ENCODE assay signal across 9 cellular contexts in the genomic region with DNA sequence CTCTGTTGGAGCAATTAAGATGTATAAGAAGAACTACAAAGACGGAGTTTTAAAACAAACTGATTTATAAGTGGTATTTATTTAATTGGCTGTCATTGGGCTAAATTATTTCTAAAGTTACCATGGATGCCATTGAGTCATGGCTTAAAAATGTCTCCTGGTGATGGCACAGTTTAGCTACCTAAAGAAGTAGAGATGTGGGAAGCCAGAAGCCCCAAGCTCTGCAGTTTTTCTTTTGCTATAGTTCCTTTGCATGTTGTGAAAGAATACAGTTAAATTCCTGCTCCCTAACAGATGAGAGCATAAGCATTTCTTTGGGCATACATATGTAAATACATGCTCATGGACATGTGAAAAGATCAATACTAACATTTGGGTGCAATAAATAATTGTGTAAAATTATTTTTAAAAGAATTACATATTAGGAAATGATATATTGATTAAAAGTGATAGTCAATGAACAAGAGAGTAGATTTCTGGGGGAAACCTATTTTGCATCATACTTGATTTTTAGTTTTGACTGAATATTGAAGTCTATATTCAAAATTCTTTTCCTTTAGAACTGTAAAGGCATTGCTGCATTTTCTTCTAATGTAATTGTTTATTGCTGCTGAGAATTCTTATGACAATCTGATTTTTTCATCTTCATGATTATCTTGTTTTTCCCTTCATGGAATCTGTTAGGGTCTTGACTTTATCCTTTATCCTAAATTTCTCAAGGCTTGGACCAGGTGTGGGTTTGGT. TPM values are rescaled to one million over a fixed set of nuclear protein-coding genes. Genes with fewer than 3 reads are reported as not detected.
DNase-seq lines count a peak whose midpoint lies in the region; ATAC-seq and TF ChIP-seq lines count a peak whose summit lies in the region.
"Had no signal": no experiment of that assay in that cellular context is flagged by ENCODE, and none has a peak within 500 bp of the region (broad histone marks: within the 10 kb centered on the region; RNA-seq: fewer than 3 reads in every experiment).

No MANE protein-coding gene starts in this region.

- H3K9me3 ChIP-seq in CD4-positive, CD25-positive, alpha-beta regulatory T cell (ENCODE audit: control insufficient read depth in 2 of 2, low read length in 2 of 2), result no peaks in the 10 kb centered on the region
- no peaks in the 10 kb centered on the region for H3K9me3 ChIP-seq in IMR-90 (ENCODE audit: control insufficient read depth, insufficient read depth, low read length)

- H3K79me1 ChIP-seq in IMR-90 (ENCODE audit: low read depth in 1 of 2, low read length in 2 of 2), result peaks cover 9 to 28% of the 10 kb centered on the region in 2 experiments
- peaks cover 9% of the 10 kb centered on the region for H3K79me1 ChIP-seq in mesendoderm (ENCODE audit: low read length)

- H3K27ac ChIP-seq in CD4-positive, CD25-positive, alpha-beta regulatory T cell (ENCODE audit: insufficient read depth, low read length, poor library complexity, severe bottlenecking), result peak overlapping the region; percentile 18
- no peak overlapping the region for H3K27ac ChIP-seq in IMR-90 (ENCODE audit: insufficient read depth, low read length)
- H3K27ac ChIP-seq in mesendoderm (ENCODE audit: low read depth, low read length), result no peak overlapping the region

- peaks cover 43 to 85% (median 62%) of the 10 kb centered on the region in 4 donors for H3K4me1 Mint-ChIP-seq in CD4-positive, CD25-positive, alpha-beta regulatory T cell

- no peak overlapping the region for H2AFZ ChIP-seq in IMR-90 (replicated peaks; ENCODE audit: low read length, poor library complexity)

- H2AK5ac ChIP-seq in IMR-90 (ENCODE audit: low read depth, low read length) (no peak overlapping the region), mesendoderm (ENCODE audit: low read length) (no peak overlapping the region)

- ATAC-seq in CD4-positive, CD25-positive, alpha-beta regulatory T cell (ENCODE audit: low read depth in 2 of 2), result no peak
- ATAC-seq in IMR-90 (ENCODE audit: low read depth), result no peak
- no peak for ATAC-seq in HG03442 (IDR thresholded peaks at IDR 0.05; ENCODE audit: unreplicated experiment)
- ATAC-seq in HG03045 (IDR thresholded peaks at IDR 0.05; ENCODE audit: unreplicated experiment), result no peak

- no peak overlapping the region for H3K23ac ChIP-seq in IMR-90 (ENCODE audit: low read depth, low read length)
- H3K23ac ChIP-seq in mesendoderm (ENCODE audit: low read length), result no peak overlapping the region

- peaks cover 28% of the 10 kb centered on the region for H3K4me1 ChIP-seq in CD4-positive, CD25-positive, alpha-beta regulatory T cell (ENCODE audit: control insufficient read depth, insufficient read depth, low read length, poor library complexity, severe bottlenecking)
- H3K4me1 ChIP-seq in IMR-90 (ENCODE audit: control insufficient read depth, insufficient read depth, low read length) (no peaks in the 10 kb centered on the region), mesendoderm (ENCODE audit: control insufficient read depth, low read depth, low read length) (peaks cover 2% of the 10 kb centered on the region)

- H3K36me3 ChIP-seq in CD4-positive, CD25-positive, alpha-beta regulatory T cell (ENCODE audit: control insufficient read depth, insufficient read depth, low read length), result peaks cover 24% of the 10 kb centered on the region
- H3K36me3 ChIP-seq in IMR-90 (ENCODE audit: control insufficient read depth, insufficient read depth, low read length) (peaks cover 1% of the 10 kb centered on the region), mesendoderm (ENCODE audit: control insufficient read depth, insufficient read depth, low read length) (no peaks in the 10 kb centered on the region)

- intact Hi-C loops in IMR-90 (cut with micrococcal nuclease), result no loop called here

- H3K9ac ChIP-seq in IMR-90 (ENCODE audit: low read depth, low read length) (no peak overlapping the region), mesendoderm (ENCODE audit: low read length) (no peak overlapping the region)

- no peak for DNase-seq in CD4-positive, CD25-positive, alpha-beta regulatory T cell
- DNase-seq in IMR-90, result peak; percentile 23
- peak; percentile 24 for DNase-seq in amniotic epithelial cell (ENCODE audit: low read depth)
- DNase-seq in mesendoderm, result peak; percentile 65
- DNase-seq in NCI-H1417 treated with DMSO at 0.1 percent for 48 hours (lab: John Stamatoyannopoulos, UW), result no peak
- DNase-seq in effector CD4-positive, alpha-beta T cell, result no peak
- DNase-seq: activated CD4-positive, alpha-beta T cell treated with anti-CD3 and anti-CD28 coated beads, Interleukin-2, amount 50 U/mL, for 48 hours had no signal

- peaks cover 18% of the 10 kb centered on the region for H3K36me3 Mint-ChIP-seq in CD4-positive, CD25-positive, alpha-beta regulatory T cell

- CTCF ChIA-PET in IMR-90 (lab: Yijun Ruan, JAX), result no interaction called here

- peaks cover 0 to 3% (median 0%) of the 10 kb centered on the region in 7 donors for H3K9me3 Mint-ChIP-seq in CD4-positive, CD25-positive, alpha-beta regulatory T cell

- H2BK20ac ChIP-seq in IMR-90 (ENCODE audit: low read depth, low read length), result no peak overlapping the region

- H4K91ac ChIP-seq in IMR-90 (ENCODE audit: insufficient read depth, low read depth, low read length), result no peak overlapping the region

- H4K20me1 ChIP-seq in IMR-90 (ENCODE audit: insufficient read depth, low read length), result peaks cover 1% of the 10 kb centered on the region; the same call in 1 of the 2 replicates

- no peak for TF ChIP-seq RAD21 in IMR-90 (IDR thresholded peaks at IDR 0.05; ENCODE audit: low read length)

- no CpG with 5 or more reads among the region's 1 CpG for WGBS in IMR-90 (ENCODE audit: extremely low coverage in 2 of 2, insufficient read length in 1 of 2), 2 experiments
- WGBS in mesendoderm (ENCODE audit: extremely low coverage, insufficient coverage, low lambda C conversion rate), result no CpG with 5 or more reads among the region's 1 CpG

- H3K56ac ChIP-seq in IMR-90 (ENCODE audit: extremely low read depth, insufficient read depth, low read length) (no peak overlapping the region), mesendoderm (ENCODE audit: low read length) (no peak overlapping the region)

- no TSS peak for BruUV-seq in IMR-90 (replicated peaks; lab: Mats Ljungman, UMichigan)

- H3K18ac ChIP-seq in IMR-90 (ENCODE audit: low read depth, low read length) (no peak overlapping the region), mesendoderm (ENCODE audit: low read length) (no peak overlapping the region)

- no peak overlapping the region for H3K14ac ChIP-seq in IMR-90 (replicated peaks; ENCODE audit: low read depth, low read length)

- no peaks in the 10 kb centered on the region for H3K27me3 Mint-ChIP-seq in CD4-positive, CD25-positive, alpha-beta regulatory T cell

- POLR2A ChIA-PET in IMR-90 (lab: Charles Lee; ENCODE audit: unreplicated experiment), result no interaction called here

- peaks cover 25% of the 10 kb centered on the region for H3K79me2 ChIP-seq in mesendoderm (ENCODE audit: control insufficient read depth, insufficient read depth, low read length)

- in situ Hi-C loops in IMR-90 (cut with MboI; ENCODE audit: low sequenced_read_pairs), result no loop called here

- H3K4me3 Mint-ChIP-seq in CD4-positive, CD25-positive, alpha-beta regulatory T cell, result peak overlapping the region; percentile 90 to 98 (median 96)

- H2BK15ac ChIP-seq in IMR-90 (ENCODE audit: low read depth, low read length) (no peak overlapping the region), mesendoderm (replicated peaks; ENCODE audit: low read depth) (no peak overlapping the region)

- TF ChIP-seq CTCF in IMR-90 (conservative IDR thresholded peaks at IDR 0.05; ENCODE audit: low read depth, low read length), result no peak

- 0 out of 2 replicates have a peak, but pooled peaks cover 3% of the 10 kb centered on the region for H3K9me1 ChIP-seq in IMR-90 (ENCODE audit: insufficient read depth, low read length)

- H3K27ac Mint-ChIP-seq in CD4-positive, CD25-positive, alpha-beta regulatory T cell, result peak overlapping the region in 2 of 3 donors; percentile 66 to 98

- H2BK5ac ChIP-seq in IMR-90 (ENCODE audit: low read depth, low read length, poor library complexity, severe bottlenecking) (no peak overlapping the region), mesendoderm (ENCODE audit: low read length) (no peak overlapping the region)

- H2AK9ac ChIP-seq in IMR-90 (replicated peaks; ENCODE audit: low read depth, low read length, poor library complexity), result no peak overlapping the region

- H3K4me2 ChIP-seq in IMR-90 (ENCODE audit: low read depth, low read length) (no peak overlapping the region), mesendoderm (ENCODE audit: low read length) (no peak overlapping the region)

- dilution Hi-C loops in IMR-90 (cut with HindIII; ENCODE audit: low sequenced_read_pairs, unreplicated experiment), result no loop called here

- TF ChIP-seq POLR2A in IMR-90 (IDR thresholded peaks at IDR 0.05; ENCODE audit: low read depth, low read length), result no peak

- no peaks in the 10 kb centered on the region for H3K27me3 ChIP-seq in CD4-positive, CD25-positive, alpha-beta regulatory T cell (ENCODE audit: control insufficient read depth, insufficient read depth, low read length)
- H3K27me3 ChIP-seq in IMR-90 (ENCODE audit: control insufficient read depth, insufficient read depth, low read length), result no peaks in the 10 kb centered on the region
- no peaks in the 10 kb centered on the region for H3K27me3 ChIP-seq in mesendoderm (ENCODE audit: insufficient read depth, low read length, poor library complexity)

- H4K5ac ChIP-seq in IMR-90 (ENCODE audit: low read depth, low read length) (no peak overlapping the region), mesendoderm (ENCODE audit: low read length) (no peak overlapping the region)

- H4K8ac ChIP-seq in IMR-90 (ENCODE audit: low read depth in 2 of 2, low read length in 2 of 2), result no peak overlapping the region
- no peak overlapping the region for H4K8ac ChIP-seq in mesendoderm (ENCODE audit: low read depth, low read length)

- H3K4ac ChIP-seq in IMR-90 (ENCODE audit: low read depth, low read length) (no peak overlapping the region), mesendoderm (ENCODE audit: low read depth, low read length) (no peak overlapping the region)

- H2BK120ac ChIP-seq in IMR-90 (ENCODE audit: low read depth, low read length) (no peak overlapping the region), mesendoderm (ENCODE audit: low read depth, low read length) (no peak overlapping the region)

- peak overlapping the region; percentile 29 for H3K4me3 ChIP-seq in CD4-positive, CD25-positive, alpha-beta regulatory T cell (ENCODE audit: low read depth, low read length)
- H3K4me3 ChIP-seq in IMR-90 (ENCODE audit: insufficient read depth, low read depth, low read length), result no peak overlapping the region
- H3K4me3 ChIP-seq in mesendoderm (ENCODE audit: low read length), result no peak overlapping the region

RNA-seq across cellular contexts. Expression of a gene that starts 2.1 kb away (rescaled TPM):
- total RNA-seq in CD4-positive, CD25-positive, alpha-beta regulatory T cell, result 57.4 TPM
- polyA plus RNA-seq in CD4-positive, CD25-positive, alpha-beta regulatory T cell, result 10 to 100 TPM; 20.3 to 23.8 (median 21.9) TPM
- total RNA-seq in IMR-90 (2012; rRNA removed), result 73.7 and 95.5 TPM in 2 replicates
- 15.0 and 17.8 TPM in 2 replicates for polyA plus RNA-seq in IMR-90 (2012; rRNA removed)
- 1.9 and 7.1 TPM in 2 replicates for polyA plus RNA-seq in IMR-90 (2012; cell fraction: cytosol; rRNA removed)
- polyA plus RNA-seq in IMR-90 (2012; cell fraction: nucleus; rRNA removed; ENCODE audit: low replicate concordance), result 3.5 and 13.6 TPM in 2 replicates
- polyA plus RNA-seq in mesendoderm (2013, experiment 1 of 2), result 56.6 TPM
- 54.1 TPM for polyA plus RNA-seq in mesendoderm (2013, experiment 2 of 2)

RNA-seq across cellular contexts. Expression of a gene that starts 40.4 kb away (rescaled TPM):
- total RNA-seq in CD4-positive, CD25-positive, alpha-beta regulatory T cell, result 1.6 TPM
- not detected for polyA plus RNA-seq in CD4-positive, CD25-positive, alpha-beta regulatory T cell
- under 0.01 TPM in 1 of 2 replicates, not detected in the other for total RNA-seq in IMR-90 (2012; rRNA removed)
- polyA plus RNA-seq in IMR-90 (2012; rRNA removed), result 0.03 TPM in 1 of 2 replicates, not detected in the other
- 0.01 TPM in 1 of 2 replicates, not detected in the other for polyA plus RNA-seq in IMR-90 (2012; cell fraction: cytosol; rRNA removed)
- polyA plus RNA-seq in IMR-90 (2012; cell fraction: nucleus; rRNA removed; ENCODE audit: low replicate concordance), result 0.01 and 0.07 TPM in 2 replicates
- 0.01 TPM for polyA plus RNA-seq in mesendoderm (2013, experiment 1 of 2)
- 0.04 TPM for polyA plus RNA-seq in mesendoderm (2013, experiment 2 of 2)

Comparison
In these comparisons a context has a peak if more than half of its experiments do, and no peak if none do; other contexts are left out.
1. DNase-seq: peak in IMR-90 (single experiment), amniotic epithelial cell (single experiment) and mesendoderm (single experiment); none in CD4-positive, CD25-positive, alpha-beta regulatory T cell (0 of 3), NCI-H1417 treated with DMSO at 0.1 percent for 48 hours (single experiment) and effector CD4-positive, alpha-beta T cell (single experiment).